ENCODE assay signal across 1 cellular context in the genomic region with DNA sequence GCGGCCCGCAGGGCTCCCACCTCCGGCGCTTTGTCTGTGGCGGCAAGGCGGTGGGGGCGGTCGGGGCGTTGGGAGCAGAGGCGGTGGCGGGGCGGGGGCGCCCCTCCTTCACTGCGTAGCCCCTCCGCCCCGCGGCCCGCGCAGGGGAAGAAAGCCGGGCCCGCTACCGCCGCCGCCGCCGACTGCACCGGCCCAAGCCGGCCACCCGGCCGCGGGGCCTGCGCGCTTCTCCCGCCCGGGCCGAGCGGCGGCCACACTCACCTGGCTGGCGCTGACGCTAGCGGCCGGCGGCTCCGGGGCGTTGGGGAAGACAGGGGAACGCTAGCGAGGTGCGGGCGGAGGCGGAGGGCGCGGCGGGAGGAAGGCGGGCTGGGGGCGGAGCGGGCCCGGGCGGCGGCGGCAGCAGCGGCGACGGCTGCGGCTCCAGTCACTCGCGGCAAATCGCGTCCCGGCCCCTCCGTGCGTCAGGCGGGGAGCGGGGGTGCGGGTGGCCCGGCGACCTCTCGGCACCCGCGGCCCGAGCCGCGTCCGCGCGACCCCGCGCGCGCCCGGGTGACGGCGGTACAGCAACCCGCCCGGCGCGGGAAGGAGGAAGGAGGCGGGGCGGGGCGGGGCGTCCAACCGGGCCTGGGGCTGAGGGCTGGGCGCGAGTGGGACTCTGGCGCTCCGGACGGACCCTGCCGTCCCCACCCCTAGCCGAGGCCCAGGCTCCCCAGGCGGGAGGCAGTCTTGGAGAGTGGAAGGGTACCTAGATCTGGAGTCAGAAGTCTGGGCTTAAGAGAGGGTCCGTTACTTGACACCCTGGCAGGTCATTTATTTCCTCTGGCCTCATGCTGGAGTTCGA.
A peak's percentile ranks its signal among the peaks of the same experiment; 100 is the strongest.
TF ChIP-seq lines count a peak whose summit lies in the region.

A gene with protein sequence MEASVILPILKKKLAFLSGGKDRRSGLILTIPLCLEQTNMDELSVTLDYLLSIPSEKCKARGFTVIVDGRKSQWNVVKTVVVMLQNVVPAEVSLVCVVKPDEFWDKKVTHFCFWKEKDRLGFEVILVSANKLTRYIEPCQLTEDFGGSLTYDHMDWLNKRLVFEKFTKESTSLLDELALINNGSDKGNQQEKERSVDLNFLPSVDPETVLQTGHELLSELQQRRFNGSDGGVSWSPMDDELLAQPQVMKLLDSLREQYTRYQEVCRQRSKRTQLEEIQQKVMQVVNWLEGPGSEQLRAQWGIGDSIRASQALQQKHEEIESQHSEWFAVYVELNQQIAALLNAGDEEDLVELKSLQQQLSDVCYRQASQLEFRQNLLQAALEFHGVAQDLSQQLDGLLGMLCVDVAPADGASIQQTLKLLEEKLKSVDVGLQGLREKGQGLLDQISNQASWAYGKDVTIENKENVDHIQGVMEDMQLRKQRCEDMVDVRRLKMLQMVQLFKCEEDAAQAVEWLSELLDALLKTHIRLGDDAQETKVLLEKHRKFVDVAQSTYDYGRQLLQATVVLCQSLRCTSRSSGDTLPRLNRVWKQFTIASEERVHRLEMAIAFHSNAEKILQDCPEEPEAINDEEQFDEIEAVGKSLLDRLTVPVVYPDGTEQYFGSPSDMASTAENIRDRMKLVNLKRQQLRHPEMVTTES (minus strand): TSS at position 595 of the 844 bp plus-strand sequence. CDS start 72,991 bp downstream, outside the sequence.

TF ChIP-seq in HepG2, 621 proteins besides CTCF, POLR2A, EP300 and RAD21 (continued from another document and continues in another):
- TF ChIP-seq, protein P1, sequence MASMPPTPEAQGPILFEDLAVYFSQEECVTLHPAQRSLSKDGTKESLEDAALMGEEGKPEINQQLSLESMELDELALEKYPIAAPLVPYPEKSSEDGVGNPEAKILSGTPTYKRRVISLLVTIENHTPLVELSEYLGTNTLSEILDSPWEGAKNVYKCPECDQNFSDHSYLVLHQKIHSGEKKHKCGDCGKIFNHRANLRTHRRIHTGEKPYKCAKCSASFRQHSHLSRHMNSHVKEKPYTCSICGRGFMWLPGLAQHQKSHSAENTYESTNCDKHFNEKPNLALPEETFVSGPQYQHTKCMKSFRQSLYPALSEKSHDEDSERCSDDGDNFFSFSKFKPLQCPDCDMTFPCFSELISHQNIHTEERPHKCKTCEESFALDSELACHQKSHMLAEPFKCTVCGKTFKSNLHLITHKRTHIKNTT (CRISPR knock-in tag; IDR thresholded peaks at IDR 0.05) = no peak
- TF ChIP-seq, protein P2, sequence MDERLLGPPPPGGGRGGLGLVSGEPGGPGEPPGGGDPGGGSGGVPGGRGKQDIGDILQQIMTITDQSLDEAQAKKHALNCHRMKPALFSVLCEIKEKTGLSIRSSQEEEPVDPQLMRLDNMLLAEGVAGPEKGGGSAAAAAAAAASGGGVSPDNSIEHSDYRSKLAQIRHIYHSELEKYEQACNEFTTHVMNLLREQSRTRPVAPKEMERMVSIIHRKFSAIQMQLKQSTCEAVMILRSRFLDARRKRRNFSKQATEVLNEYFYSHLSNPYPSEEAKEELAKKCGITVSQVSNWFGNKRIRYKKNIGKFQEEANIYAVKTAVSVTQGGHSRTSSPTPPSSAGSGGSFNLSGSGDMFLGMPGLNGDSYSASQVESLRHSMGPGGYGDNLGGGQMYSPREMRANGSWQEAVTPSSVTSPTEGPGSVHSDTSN (CRISPR knock-in tag; IDR thresholded peaks at IDR 0.05) = no peak
- TF ChIP-seq ZNF501 (CRISPR knock-in tag; IDR thresholded peaks at IDR 0.05) (no peak), ZNF567 (CRISPR knock-in tag; IDR thresholded peaks at IDR 0.05; ENCODE audit: borderline replicate concordance) (no peak), SMC3 (IDR thresholded peaks at IDR 0.05; ENCODE audit: low read length) (no peak), ZSCAN20 (CRISPR knock-in tag; IDR thresholded peaks at IDR 0.05; ENCODE audit: borderline replicate concordance) (peak; percentile 16; the same call in 1 of the 2 replicates), THAP11 (CRISPR knock-in tag; IDR thresholded peaks at IDR 0.05) (peak; percentile 29; the same call in 1 of the 2 replicates), SMYD3 (CRISPR knock-in tag; IDR thresholded peaks at IDR 0.05) (no peak), DMAP1 (CRISPR knock-in tag; IDR thresholded peaks at IDR 0.05) (peak; percentile 59; the same call in 1 of the 2 replicates), ZNF124 (CRISPR knock-in tag; IDR thresholded peaks at IDR 0.05) (no peak), SMARCC2 (IDR thresholded peaks at IDR 0.05) (no peak), ZNF292 (CRISPR knock-in tag; IDR thresholded peaks at IDR 0.05; ENCODE audit: borderline replicate concordance, low read depth) (0 out of 2 replicates have a peak, but pooled peaks have one; percentile 42), ZNF543 (CRISPR knock-in tag; IDR thresholded peaks at IDR 0.05) (0 out of 2 replicates have a peak, but pooled peaks have one; percentile 42), ZFP36 (IDR thresholded peaks at IDR 0.05; ENCODE audit: borderline replicate concordance, low read depth, low read length, partially characterized antibody) (no peak), GATA4 (IDR thresholded peaks at IDR 0.05; ENCODE audit: borderline replicate concordance, low read depth) (no peak), NFYB (CRISPR knock-in tag; IDR thresholded peaks at IDR 0.05) (no peak), ZNF589 (CRISPR knock-in tag; conservative IDR thresholded peaks at IDR 0.05) (no peak), ZNF7 (CRISPR knock-in tag; IDR thresholded peaks at IDR 0.05) (no peak), ZBTB8A (CRISPR knock-in tag; IDR thresholded peaks at IDR 0.05; ENCODE audit: borderline replicate concordance, low read depth) (no peak), DPF2 (CRISPR knock-in tag; IDR thresholded peaks at IDR 0.05; ENCODE audit: borderline replicate concordance, low read depth) (no peak), BORCS8-MEF2B (CRISPR knock-in tag; IDR thresholded peaks at IDR 0.05) (peak; percentile 31; the same call in 1 of the 2 replicates), PPARG (CRISPR knock-in tag; conservative IDR thresholded peaks at IDR 0.05) (no peak; the same call in 1 of the 2 replicates), HDAC2 (CRISPR knock-in tag; IDR thresholded peaks at IDR 0.05) (peak; percentile 54; the same call in 1 of the 2 replicates), AGO2 (optimal IDR thresholded peaks at IDR 0.05; ENCODE audit: low read depth, low read length) (no peak), ZEB1 (IDR thresholded peaks at IDR 0.05; ENCODE audit: insufficient replicate concordance, low read depth) (no peak), ZNF264 (CRISPR knock-in tag; IDR thresholded peaks at IDR 0.05) (no peak), ZFP1 (CRISPR knock-in tag; IDR thresholded peaks at IDR 0.05) (no peak), JUN (CRISPR knock-in tag; IDR thresholded peaks at IDR 0.05) (no peak), TBX3 (IDR thresholded peaks at IDR 0.05; ENCODE audit: borderline replicate concordance) (0 out of 2 replicates have a peak, but pooled peaks have one; percentile 8), CREB1 (IDR thresholded peaks at IDR 0.05) (no peak; the same call in 1 of the 2 replicates), CREB1 (CRISPR knock-in tag; IDR thresholded peaks at IDR 0.05) (no peak), FOXJ3 (CRISPR knock-in tag; IDR thresholded peaks at IDR 0.05; ENCODE audit: borderline replicate concordance) (no peak), ISL2 (CRISPR knock-in tag; IDR thresholded peaks at IDR 0.05) (peak; percentile 18; the same call in 1 of the 2 replicates)
- TF ChIP-seq, protein P3, sequence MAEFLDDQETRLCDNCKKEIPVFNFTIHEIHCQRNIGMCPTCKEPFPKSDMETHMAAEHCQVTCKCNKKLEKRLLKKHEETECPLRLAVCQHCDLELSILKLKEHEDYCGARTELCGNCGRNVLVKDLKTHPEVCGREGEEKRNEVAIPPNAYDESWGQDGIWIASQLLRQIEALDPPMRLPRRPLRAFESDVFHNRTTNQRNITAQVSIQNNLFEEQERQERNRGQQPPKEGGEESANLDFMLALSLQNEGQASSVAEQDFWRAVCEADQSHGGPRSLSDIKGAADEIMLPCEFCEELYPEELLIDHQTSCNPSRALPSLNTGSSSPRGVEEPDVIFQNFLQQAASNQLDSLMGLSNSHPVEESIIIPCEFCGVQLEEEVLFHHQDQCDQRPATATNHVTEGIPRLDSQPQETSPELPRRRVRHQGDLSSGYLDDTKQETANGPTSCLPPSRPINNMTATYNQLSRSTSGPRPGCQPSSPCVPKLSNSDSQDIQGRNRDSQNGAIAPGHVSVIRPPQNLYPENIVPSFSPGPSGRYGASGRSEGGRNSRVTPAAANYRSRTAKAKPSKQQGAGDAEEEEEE (CRISPR knock-in tag; IDR thresholded peaks at IDR 0.05; ENCODE audit: borderline replicate concordance) = peak; percentile 65; the same call in 1 of the 2 replicates
- TF ChIP-seq, protein P4, sequence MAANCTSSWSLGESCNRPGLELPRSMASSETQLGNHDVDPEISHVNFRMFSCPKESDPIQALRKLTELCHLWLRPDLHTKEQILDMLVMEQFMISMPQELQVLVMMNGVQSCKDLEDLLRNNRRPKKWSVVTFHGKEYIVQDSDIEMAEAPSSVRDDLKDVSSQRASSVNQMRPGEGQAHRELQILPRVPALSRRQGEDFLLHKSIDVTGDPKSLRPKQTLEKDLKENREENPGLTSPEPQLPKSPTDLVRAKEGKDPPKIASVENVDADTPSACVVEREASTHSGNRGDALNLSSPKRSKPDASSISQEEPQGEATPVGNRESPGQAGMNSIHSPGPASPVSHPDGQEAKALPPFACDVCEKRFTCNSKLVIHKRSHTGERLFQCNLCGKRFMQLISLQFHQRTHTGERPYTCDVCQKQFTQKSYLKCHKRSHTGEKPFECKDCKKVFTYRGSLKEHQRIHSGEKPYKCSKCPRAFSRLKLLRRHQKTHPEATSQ (CRISPR knock-in tag; IDR thresholded peaks at IDR 0.05; ENCODE audit: borderline replicate concordance) = peak; percentile 72; the same call in 1 of the 2 replicates
- TF ChIP-seq, protein P5, sequence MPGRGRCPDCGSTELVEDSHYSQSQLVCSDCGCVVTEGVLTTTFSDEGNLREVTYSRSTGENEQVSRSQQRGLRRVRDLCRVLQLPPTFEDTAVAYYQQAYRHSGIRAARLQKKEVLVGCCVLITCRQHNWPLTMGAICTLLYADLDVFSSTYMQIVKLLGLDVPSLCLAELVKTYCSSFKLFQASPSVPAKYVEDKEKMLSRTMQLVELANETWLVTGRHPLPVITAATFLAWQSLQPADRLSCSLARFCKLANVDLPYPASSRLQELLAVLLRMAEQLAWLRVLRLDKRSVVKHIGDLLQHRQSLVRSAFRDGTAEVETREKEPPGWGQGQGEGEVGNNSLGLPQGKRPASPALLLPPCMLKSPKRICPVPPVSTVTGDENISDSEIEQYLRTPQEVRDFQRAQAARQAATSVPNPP (CRISPR knock-in tag; IDR thresholded peaks at IDR 0.05) = no peak
- TF ChIP-seq, protein P6, sequence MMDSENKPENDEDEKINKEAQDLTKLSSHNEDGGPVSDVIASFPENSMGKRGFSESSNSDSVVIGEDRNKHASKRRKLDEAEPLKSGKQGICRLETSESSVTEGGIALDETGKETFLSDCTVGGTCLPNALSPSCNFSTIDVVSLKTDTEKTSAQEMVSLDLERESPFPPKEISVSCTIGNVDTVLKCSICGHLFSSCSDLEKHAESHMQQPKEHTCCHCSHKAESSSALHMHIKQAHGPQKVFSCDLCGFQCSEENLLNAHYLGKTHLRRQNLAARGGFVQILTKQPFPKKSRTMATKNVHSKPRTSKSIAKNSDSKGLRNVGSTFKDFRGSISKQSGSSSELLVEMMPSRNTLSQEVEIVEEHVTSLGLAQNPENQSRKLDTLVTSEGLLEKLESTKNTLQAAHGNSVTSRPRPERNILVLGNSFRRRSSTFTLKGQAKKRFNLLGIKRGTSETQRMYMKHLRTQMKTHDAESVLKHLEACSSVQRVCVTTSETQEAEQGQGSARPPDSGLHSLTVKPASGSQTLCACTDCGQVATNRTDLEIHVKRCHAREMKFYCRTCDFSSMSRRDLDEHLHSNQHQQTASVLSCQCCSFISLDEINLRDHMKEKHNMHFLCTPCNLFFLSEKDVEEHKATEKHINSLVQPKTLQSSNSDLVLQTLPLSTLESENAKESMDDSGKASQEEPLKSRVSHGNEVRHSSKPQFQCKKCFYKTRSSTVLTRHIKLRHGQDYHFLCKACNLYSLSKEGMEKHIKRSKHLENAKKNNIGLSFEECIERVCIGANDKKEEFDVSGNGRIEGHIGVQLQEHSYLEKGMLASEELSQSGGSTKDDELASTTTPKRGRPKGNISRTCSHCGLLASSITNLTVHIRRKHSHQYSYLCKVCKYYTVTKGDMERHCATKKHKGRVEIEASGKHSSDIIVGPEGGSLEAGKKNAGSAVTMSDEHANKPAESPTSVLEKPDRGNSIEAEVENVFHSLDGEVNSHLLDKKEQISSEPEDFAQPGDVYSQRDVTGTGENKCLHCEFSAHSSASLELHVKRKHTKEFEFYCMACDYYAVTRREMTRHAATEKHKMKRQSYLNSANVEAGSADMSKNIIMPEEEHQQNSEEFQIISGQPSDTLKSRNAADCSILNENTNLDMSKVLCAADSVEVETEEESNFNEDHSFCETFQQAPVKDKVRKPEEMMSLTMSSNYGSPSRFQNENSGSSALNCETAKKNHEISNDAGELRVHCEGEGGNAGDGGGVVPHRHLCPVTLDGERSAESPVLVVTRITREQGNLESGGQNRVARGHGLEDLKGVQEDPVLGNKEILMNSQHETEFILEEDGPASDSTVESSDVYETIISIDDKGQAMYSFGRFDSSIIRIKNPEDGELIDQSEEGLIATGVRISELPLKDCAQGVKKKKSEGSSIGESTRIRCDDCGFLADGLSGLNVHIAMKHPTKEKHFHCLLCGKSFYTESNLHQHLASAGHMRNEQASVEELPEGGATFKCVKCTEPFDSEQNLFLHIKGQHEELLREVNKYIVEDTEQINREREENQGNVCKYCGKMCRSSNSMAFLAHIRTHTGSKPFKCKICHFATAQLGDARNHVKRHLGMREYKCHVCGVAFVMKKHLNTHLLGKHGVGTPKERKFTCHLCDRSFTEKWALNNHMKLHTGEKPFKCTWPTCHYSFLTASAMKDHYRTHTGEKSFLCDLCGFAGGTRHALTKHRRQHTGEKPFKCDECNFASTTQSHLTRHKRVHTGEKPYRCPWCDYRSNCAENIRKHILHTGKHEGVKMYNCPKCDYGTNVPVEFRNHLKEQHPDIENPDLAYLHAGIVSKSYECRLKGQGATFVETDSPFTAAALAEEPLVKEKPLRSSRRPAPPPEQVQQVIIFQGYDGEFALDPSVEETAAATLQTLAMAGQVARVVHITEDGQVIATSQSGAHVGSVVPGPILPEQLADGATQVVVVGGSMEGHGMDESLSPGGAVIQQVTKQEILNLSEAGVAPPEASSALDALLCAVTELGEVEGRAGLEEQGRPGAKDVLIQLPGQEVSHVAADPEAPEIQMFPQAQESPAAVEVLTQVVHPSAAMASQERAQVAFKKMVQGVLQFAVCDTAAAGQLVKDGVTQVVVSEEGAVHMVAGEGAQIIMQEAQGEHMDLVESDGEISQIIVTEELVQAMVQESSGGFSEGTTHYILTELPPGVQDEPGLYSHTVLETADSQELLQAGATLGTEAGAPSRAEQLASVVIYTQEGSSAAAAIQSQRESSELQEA (CRISPR knock-in tag; IDR thresholded peaks at IDR 0.05; ENCODE audit: not compliant biosample characterization) = no peak
- TF ChIP-seq, protein P7, sequence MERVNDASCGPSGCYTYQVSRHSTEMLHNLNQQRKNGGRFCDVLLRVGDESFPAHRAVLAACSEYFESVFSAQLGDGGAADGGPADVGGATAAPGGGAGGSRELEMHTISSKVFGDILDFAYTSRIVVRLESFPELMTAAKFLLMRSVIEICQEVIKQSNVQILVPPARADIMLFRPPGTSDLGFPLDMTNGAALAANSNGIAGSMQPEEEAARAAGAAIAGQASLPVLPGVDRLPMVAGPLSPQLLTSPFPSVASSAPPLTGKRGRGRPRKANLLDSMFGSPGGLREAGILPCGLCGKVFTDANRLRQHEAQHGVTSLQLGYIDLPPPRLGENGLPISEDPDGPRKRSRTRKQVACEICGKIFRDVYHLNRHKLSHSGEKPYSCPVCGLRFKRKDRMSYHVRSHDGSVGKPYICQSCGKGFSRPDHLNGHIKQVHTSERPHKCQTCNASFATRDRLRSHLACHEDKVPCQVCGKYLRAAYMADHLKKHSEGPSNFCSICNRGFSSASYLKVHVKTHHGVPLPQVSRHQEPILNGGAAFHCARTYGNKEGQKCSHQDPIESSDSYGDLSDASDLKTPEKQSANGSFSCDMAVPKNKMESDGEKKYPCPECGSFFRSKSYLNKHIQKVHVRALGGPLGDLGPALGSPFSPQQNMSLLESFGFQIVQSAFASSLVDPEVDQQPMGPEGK (CRISPR knock-in tag; IDR thresholded peaks at IDR 0.05) = peak; percentile 31
